In the genomic region with DNA sequence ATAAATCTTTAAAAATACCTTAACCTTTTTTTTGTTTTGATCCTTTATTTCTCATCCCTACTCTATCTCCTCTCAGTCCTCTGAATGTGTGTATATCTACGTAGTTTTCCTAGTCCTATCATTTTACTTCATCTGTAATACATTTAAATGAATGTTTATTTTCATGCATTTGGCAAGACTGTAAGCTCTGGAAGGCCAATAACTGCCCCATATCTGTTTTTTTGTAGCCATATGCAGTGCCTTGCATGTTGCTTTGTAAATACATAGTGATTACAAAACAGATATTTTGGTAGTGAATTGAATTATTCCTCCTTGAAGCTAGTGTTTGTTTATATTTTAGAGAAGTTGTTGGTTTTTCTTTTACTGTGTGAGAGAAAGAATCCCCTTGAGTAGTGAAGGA, we compare ENCODE assay signal across 1 cellular context.
TF ChIP-seq lines count a peak whose summit lies in the region.

No MANE protein-coding gene starts in this region.

TF ChIP-seq in GM23338, 12 proteins besides CTCF, POLR2A, EP300 and RAD21 (continued from another document):
- TF ChIP-seq, protein P1, sequence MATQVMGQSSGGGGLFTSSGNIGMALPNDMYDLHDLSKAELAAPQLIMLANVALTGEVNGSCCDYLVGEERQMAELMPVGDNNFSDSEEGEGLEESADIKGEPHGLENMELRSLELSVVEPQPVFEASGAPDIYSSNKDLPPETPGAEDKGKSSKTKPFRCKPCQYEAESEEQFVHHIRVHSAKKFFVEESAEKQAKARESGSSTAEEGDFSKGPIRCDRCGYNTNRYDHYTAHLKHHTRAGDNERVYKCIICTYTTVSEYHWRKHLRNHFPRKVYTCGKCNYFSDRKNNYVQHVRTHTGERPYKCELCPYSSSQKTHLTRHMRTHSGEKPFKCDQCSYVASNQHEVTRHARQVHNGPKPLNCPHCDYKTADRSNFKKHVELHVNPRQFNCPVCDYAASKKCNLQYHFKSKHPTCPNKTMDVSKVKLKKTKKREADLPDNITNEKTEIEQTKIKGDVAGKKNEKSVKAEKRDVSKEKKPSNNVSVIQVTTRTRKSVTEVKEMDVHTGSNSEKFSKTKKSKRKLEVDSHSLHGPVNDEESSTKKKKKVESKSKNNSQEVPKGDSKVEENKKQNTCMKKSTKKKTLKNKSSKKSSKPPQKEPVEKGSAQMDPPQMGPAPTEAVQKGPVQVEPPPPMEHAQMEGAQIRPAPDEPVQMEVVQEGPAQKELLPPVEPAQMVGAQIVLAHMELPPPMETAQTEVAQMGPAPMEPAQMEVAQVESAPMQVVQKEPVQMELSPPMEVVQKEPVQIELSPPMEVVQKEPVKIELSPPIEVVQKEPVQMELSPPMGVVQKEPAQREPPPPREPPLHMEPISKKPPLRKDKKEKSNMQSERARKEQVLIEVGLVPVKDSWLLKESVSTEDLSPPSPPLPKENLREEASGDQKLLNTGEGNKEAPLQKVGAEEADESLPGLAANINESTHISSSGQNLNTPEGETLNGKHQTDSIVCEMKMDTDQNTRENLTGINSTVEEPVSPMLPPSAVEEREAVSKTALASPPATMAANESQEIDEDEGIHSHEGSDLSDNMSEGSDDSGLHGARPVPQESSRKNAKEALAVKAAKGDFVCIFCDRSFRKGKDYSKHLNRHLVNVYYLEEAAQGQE (IDR thresholded peaks at IDR 0.05; ENCODE audit: unreplicated experiment), result no peak
- TF ChIP-seq STAT1 (IDR thresholded peaks at IDR 0.05; ENCODE audit: unreplicated experiment) (no peak), EZH2phosphoT487 (IDR thresholded peaks at IDR 0.05; ENCODE audit: unreplicated experiment) (no peak), CREB1 (CRISPR knock-in tag; IDR thresholded peaks at IDR 0.05; ENCODE audit: low read depth) (no peak), ZNF462 (CRISPR knock-in tag; IDR thresholded peaks at IDR 0.05) (no peak), NANOG (IDR thresholded peaks at IDR 0.05; ENCODE audit: borderline replicate concordance) (no peak), POLR2AphosphoS5 (IDR thresholded peaks at IDR 0.05; ENCODE audit: low read depth) (no peak), EZH2 (IDR thresholded peaks at IDR 0.05; ENCODE audit: low read depth, unreplicated experiment) (no peak)
- TF ChIP-seq, protein P2, sequence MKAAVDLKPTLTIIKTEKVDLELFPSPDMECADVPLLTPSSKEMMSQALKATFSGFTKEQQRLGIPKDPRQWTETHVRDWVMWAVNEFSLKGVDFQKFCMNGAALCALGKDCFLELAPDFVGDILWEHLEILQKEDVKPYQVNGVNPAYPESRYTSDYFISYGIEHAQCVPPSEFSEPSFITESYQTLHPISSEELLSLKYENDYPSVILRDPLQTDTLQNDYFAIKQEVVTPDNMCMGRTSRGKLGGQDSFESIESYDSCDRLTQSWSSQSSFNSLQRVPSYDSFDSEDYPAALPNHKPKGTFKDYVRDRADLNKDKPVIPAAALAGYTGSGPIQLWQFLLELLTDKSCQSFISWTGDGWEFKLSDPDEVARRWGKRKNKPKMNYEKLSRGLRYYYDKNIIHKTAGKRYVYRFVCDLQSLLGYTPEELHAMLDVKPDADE (IDR thresholded peaks at IDR 0.05), result no peak
TF ChIP-seq in GM23338: peak in this region for 0.
